17 cellular contexts compared by ENCODE assay signal in the genomic region with DNA sequence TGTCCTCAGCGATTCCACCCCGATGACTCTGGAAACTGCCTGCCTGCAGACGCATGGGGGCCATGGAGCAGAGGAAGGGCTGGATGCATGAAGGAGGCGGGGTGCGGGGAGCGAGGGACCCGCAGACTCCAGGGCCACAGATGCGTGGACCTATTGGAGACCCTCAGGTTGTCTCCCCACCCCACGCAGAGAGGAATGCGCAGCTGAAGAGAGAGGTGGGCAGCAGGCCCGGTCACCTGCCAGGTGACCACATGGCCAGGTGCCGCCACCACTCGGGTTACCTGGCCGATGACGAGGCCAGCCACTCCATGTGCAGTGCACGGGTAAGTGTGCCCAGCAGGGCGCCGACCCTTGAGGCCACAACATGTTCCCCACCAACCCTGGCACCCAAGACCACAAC. TPM values are rescaled to one million over a fixed set of nuclear protein-coding genes. Genes with fewer than 3 reads are reported as not detected.
"Had no signal": no experiment of that assay in that cellular context is flagged by ENCODE, and none has a peak within 500 bp of the region (broad histone marks: within the 10 kb centered on the region; RNA-seq: fewer than 3 reads in every experiment).

No MANE protein-coding gene starts in this region.

- ATAC-seq: body of pancreas, Panc1, Right ventricle myocardium inferior had no signal

- H3K9me3 ChIP-seq: ascending aorta, body of pancreas, MG63 had no signal

- H3K4me3 ChIP-seq: ascending aorta, body of pancreas, MG63, SK-N-MC had no signal

- H3K27ac ChIP-seq: ascending aorta, body of pancreas, SK-N-MC had no signal

- DNase-seq: activated B cell treated with CpG ODN at 0.5 μM for 24 hours, amniotic stem cell, body of pancreas, MG63, NCI-H1092 treated with DMSO at 0.1 percent for 48 hours, NCI-H1417 treated with DMSO at 0.1 percent for 48 hours, NCI-H1694 treated with DMSO at 0.1 percent for 48 hours, NCI-H345, NCI-H510A, RPMI8226, T1000 had no signal

- H3K27me3 ChIP-seq: ascending aorta, body of pancreas, MG63 had no signal

- FAIRE-seq: bronchial epithelial cell, TTC549 had no signal

RNA-seq across cellular contexts. Expression of a gene that starts 0.4 kb away (rescaled TPM):
- total RNA-seq: ascending aorta, bronchial epithelial cell had no signal
